8 cellular contexts compared by ENCODE assay signal in the genomic region with DNA sequence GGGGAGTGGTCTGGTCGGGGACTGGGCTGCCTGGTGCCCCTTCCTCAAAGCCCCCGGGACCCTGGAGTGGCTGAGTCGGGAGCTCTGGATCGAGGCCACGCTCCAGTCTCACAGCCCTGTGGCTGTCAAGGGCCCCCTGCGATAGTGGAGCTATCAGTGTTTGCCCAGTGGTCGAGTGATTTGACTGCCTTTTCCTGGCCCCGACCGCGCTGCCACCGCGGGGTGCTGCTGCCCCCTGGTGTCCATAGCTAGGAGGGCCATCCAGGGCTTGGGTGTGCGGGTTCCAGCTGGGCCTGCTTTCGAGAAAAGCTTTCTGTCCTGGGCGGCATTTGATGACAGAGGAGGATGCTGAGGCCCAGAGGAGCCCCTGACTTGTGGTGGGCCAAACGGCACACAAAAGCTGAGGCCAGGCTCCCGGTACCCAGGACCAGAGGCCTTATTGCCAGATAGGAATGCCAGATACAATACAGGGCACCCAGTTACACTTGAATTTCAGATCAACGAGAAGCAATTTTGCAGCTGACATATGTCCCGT. TPM values are rescaled to one million over a fixed set of nuclear protein-coding genes. Genes with fewer than 3 reads are reported as not detected.
DNase-seq lines count a peak whose midpoint lies in the region; ATAC-seq, FAIRE-seq and TF ChIP-seq lines count a peak whose summit lies in the region.

No MANE protein-coding gene starts in this region.

- POLR2A ChIA-PET in Caco-2 (lab: Charles Lee) (interaction anchor here (0.6 to 2.0 kb wide), 6 partner anchors 12 to 310 kb away, joined by 3 to 15 read pairs (median 5); partner anchors contain the start of gene ODC1), RWPE1 (lab: Yijun Ruan, JAX; ENCODE audit: low non-redundant PET) (no interaction called here)

- no peaks in the 10 kb centered on the region for H3K27me3 Mint-ChIP-seq in Caco-2 (ENCODE audit: insufficient read depth, unreplicated experiment)
- peaks cover 6% of the 10 kb centered on the region for H3K27me3 Mint-ChIP-seq in activated T-helper 17 cell treated with anti-CD3 and anti-CD28 coated beads, Interleukin-2, amount 50 U/mL, for 72 hours

- DNase-seq in Caco-2 = peak; percentile 84 to 92
- DNase-seq in Kasumi-1 (lab: John Stamatoyannopoulos, UW) = peak; percentile 58 to 59
- DNase-seq in RWPE1 (ENCODE audit: low spot score) = peak; percentile 82
- DNase-seq in foreskin keratinocyte = no peak
- DNase-seq in pancreas = peak; percentile 62 to 92 (median 80)
- DNase-seq in upper lobe of right lung = peak; percentile 88

- H3K4me3 ChIP-seq in Caco-2 (ENCODE audit: low read depth, low read length) = no peak overlapping the region
- H3K4me3 ChIP-seq in pancreas = no peak overlapping the region
- no peak overlapping the region for H3K4me3 ChIP-seq in upper lobe of right lung

- H3K4me1 ChIP-seq in Caco-2 (peaks cover 18% of the 10 kb centered on the region), foreskin keratinocyte (no peaks in the 10 kb centered on the region), pancreas (peaks cover 0 to 6% (median 0%) of the 10 kb centered on the region in 3 donors), upper lobe of right lung (no peaks in the 10 kb centered on the region)

- H3K27ac ChIP-seq in RWPE1 (peak overlapping the region; percentile 21), foreskin keratinocyte (no peak overlapping the region), pancreas (no peak overlapping the region), upper lobe of right lung (no peak overlapping the region)

- intact Hi-C loops in Caco-2 (cut with micrococcal nuclease; ENCODE audit: unreplicated experiment) (loop anchor here (1.0 to 10.0 kb wide), 7 partner anchors 132 to 620 kb away; no protein-coding TSS in a partner anchor), pancreas (cut with DNase I) (loop anchor here in 2 of 3 donors (5.0 kb wide), 4 partner anchors 293 to 363 kb away; partner anchors contain the start of gene RRM2 (in 1 of the 2)), upper lobe of right lung (cut with DNase I) (loop anchor here (5.0 kb wide), 2 partner anchors 313 to 368 kb away; partner anchors contain the start of gene RRM2)

- peak overlapping the region; percentile 19 for H3K27ac Mint-ChIP-seq in Caco-2 (ENCODE audit: unreplicated experiment)
- no peak overlapping the region for H3K27ac Mint-ChIP-seq in activated T-helper 17 cell treated with anti-CD3 and anti-CD28 coated beads, Interleukin-2, amount 50 U/mL, for 72 hours

- H3K36me3 ChIP-seq in Caco-2 (ENCODE audit: control insufficient read depth, insufficient read depth, low read length) (peaks cover under 1% of the 10 kb centered on the region), pancreas (peaks cover 0 to 4% (median 2%) of the 10 kb centered on the region in 3 donors), upper lobe of right lung (peaks cover 10% of the 10 kb centered on the region)

- peak; percentile 97 to 98 for TF ChIP-seq CTCF in Caco-2 (IDR thresholded peaks at IDR 0.05; ENCODE audit: insufficient read depth in 1 of 2, low read depth in 1 of 2, low read length in 1 of 2, severe bottlenecking in 1 of 2, unreplicated experiment in 1 of 2)
- peak; percentile 91 for TF ChIP-seq CTCF in RWPE1 (conservative IDR thresholded peaks at IDR 0.05; ENCODE audit: low read depth)
- TF ChIP-seq CTCF in foreskin keratinocyte (conservative IDR thresholded peaks at IDR 0.05) = peak; percentile 98
- TF ChIP-seq CTCF in pancreas (IDR thresholded peaks at IDR 0.05) = peak; percentile 93 to 98 (median 96)
- peak; percentile 97 for TF ChIP-seq CTCF in upper lobe of right lung (IDR thresholded peaks at IDR 0.05)

- no peaks in the 10 kb centered on the region for H3K9me3 Mint-ChIP-seq in Caco-2 (ENCODE audit: unreplicated experiment)
- no peaks in the 10 kb centered on the region for H3K9me3 Mint-ChIP-seq in activated T-helper 17 cell treated with anti-CD3 and anti-CD28 coated beads, Interleukin-2, amount 50 U/mL, for 72 hours

- no peak overlapping the region for H3K4me3 Mint-ChIP-seq in Caco-2 (ENCODE audit: unreplicated experiment)
- H3K4me3 Mint-ChIP-seq in activated T-helper 17 cell treated with anti-CD3 and anti-CD28 coated beads, Interleukin-2, amount 50 U/mL, for 72 hours = no peak overlapping the region

- H3K27me3 ChIP-seq in Caco-2 (replicated peaks; ENCODE audit: control insufficient read depth, insufficient read depth, low read length) = no peaks in the 10 kb centered on the region
- H3K27me3 ChIP-seq in foreskin keratinocyte = peaks cover 7% of the 10 kb centered on the region
- H3K27me3 ChIP-seq in pancreas = no peaks in the 10 kb centered on the region
- H3K27me3 ChIP-seq in upper lobe of right lung = no peaks in the 10 kb centered on the region

- FAIRE-seq in pancreas (lab: Jason Lieb, UNC) = no peak

- CTCF ChIA-PET in Caco-2 (lab: Charles Lee) (interaction anchor here (0.5 to 5.2 kb wide), 45 partner anchors 9 to 664 kb away, joined by 3 to 69 read pairs (median 5); partner anchors contain the start of genes CYS1, HPCAL1, ODC1 and RRM2), RWPE1 (lab: Yijun Ruan, JAX) (interaction anchor here (0.5 to 3.1 kb wide), 41 partner anchors 9 to 621 kb away, joined by 3 to 49 read pairs (median 3); partner anchors contain the start of genes KLF11 and ODC1)

- H3K4me1 Mint-ChIP-seq in Caco-2 (ENCODE audit: low read depth, unreplicated experiment) = peaks cover 8% of the 10 kb centered on the region
- H3K4me1 Mint-ChIP-seq in activated T-helper 17 cell treated with anti-CD3 and anti-CD28 coated beads, Interleukin-2, amount 50 U/mL, for 72 hours = peaks cover 7% of the 10 kb centered on the region

- peaks cover 21% of the 10 kb centered on the region for H3K36me3 Mint-ChIP-seq in Caco-2 (ENCODE audit: insufficient read depth, unreplicated experiment)
- peaks cover 16% of the 10 kb centered on the region for H3K36me3 Mint-ChIP-seq in activated T-helper 17 cell treated with anti-CD3 and anti-CD28 coated beads, Interleukin-2, amount 50 U/mL, for 72 hours (ENCODE audit: low read depth)

- ATAC-seq in GM21447 (IDR thresholded peaks at IDR 0.05; ENCODE audit: unreplicated experiment) (peak; percentile 56), foreskin keratinocyte (peak; percentile 64), pancreas (peak; percentile 72 to 94 (median 84)), upper lobe of right lung (peak; percentile 88)
- ATAC-seq in activated T-helper 17 cell treated with anti-CD3 and anti-CD28 coated beads, Interleukin-2, amount 50 U/mL, for 72 hours (replicated peaks) = peak; percentile 63

- 9 to 10% methylated on average over 19 of the region's 19 CpGs for WGBS in pancreas, 2 donors

- no TSS peak for BruUV-seq in Caco-2 (replicated peaks; lab: Mats Ljungman, UMichigan)

- H3K9me3 ChIP-seq in Caco-2 = no peaks in the 10 kb centered on the region
- H3K9me3 ChIP-seq in pancreas = no peaks in the 10 kb centered on the region
- no peaks in the 10 kb centered on the region for H3K9me3 ChIP-seq in upper lobe of right lung

RNA-seq across cellular contexts. Expression of gene ODC1, which starts 13.2 kb away (rescaled TPM):
- 277 and 285 TPM in 2 replicates for total RNA-seq in Caco-2 (2022)
- 100 to 1,000 TPM in 1 of 2 donors, 10 to 100 TPM in 1; 60.3 to 180 TPM for total RNA-seq in activated T-helper 17 cell treated with anti-CD3 and anti-CD28 coated beads, Interleukin-2, amount 50 U/mL, for 72 hours
- 207 and 211 TPM in 2 replicates for total RNA-seq in foreskin keratinocyte
- polyA plus RNA-seq in foreskin keratinocyte = 171 and 184 TPM in 2 replicates
- total RNA-seq in pancreas = 10 to 100 TPM; 12.9 to 52.2 (median 28.5) TPM
- polyA plus RNA-seq in pancreas = 10 to 100 TPM in 1 of 2 donors, 1 to 10 TPM in 1; 9.3 to 29.5 TPM
- 50.9 TPM for total RNA-seq in upper lobe of right lung

Comparison
In these comparisons a context has a peak if more than half of its experiments do, and no peak if none do; other contexts are left out.
1. DNase-seq: peak in Caco-2 (2 of 2), Kasumi-1 (2 of 2), RWPE1 (single experiment), pancreas (6 of 6) and upper lobe of right lung (single experiment); none in foreskin keratinocyte (0 of 2).
2. Peak in every context shown above with its lines, with median percentiles within 50 percentile points of each other: CTCF ChIP-seq and ATAC-seq.